13 cellular contexts compared by ENCODE assay signal in genomic region chr5:150590979-150591411, GRCh38. TPM values are rescaled to one million over a fixed set of nuclear protein-coding genes. Genes with fewer than 3 reads are reported as not detected.
DNase-seq lines count a peak whose midpoint lies in the region; ATAC-seq and TF ChIP-seq lines count a peak whose summit lies in the region.
"Had no signal": no experiment of that assay in that cellular context is flagged by ENCODE, and none has a peak within 500 bp of the region (broad histone marks: within the 10 kb centered on the region; RNA-seq: fewer than 3 reads in every experiment).

No MANE protein-coding gene starts in this region.

- CTCF ChIA-PET in activated CD8-positive, alpha-beta memory T cell treated with anti-CD3 and anti-CD28 coated beads, Interleukin-2, amount 10 ng/mL, durations not matched to agents 7 days and 5 days (lab: Charles Lee) = no interaction called here

- H3K27ac Mint-ChIP-seq in activated CD8-positive, alpha-beta memory T cell treated with anti-CD3 and anti-CD28 coated beads, Interleukin-2, amount 10 ng/mL, durations not matched to agents 7 days and 5 days = no peak overlapping the region

- TF ChIP-seq CTCF in left lung (IDR thresholded peaks at IDR 0.05) = no peak

- H3K4me3 Mint-ChIP-seq in activated CD8-positive, alpha-beta memory T cell treated with anti-CD3 and anti-CD28 coated beads, Interleukin-2, amount 10 ng/mL, durations not matched to agents 7 days and 5 days = no peak overlapping the region

- H3K9me3 ChIP-seq in left lung (no peaks in the 10 kb centered on the region), skeletal muscle tissue (ENCODE audit: control insufficient read depth in 3 of 3, low read length in 3 of 3) (no peaks in the 10 kb centered on the region), HAP-1 (no peaks in the 10 kb centered on the region)

- no peaks in the 10 kb centered on the region for H3K36me3 ChIP-seq in H7 (replicated peaks; ENCODE audit: control insufficient read depth, insufficient read depth, low read length)
- H3K36me3 ChIP-seq in left lung = no peaks in the 10 kb centered on the region
- no peaks in the 10 kb centered on the region for H3K36me3 ChIP-seq in skeletal muscle tissue (ENCODE audit: control insufficient read depth in 3 of 3, insufficient read depth in 3 of 3, low read length in 3 of 3)
- no peaks in the 10 kb centered on the region for H3K36me3 ChIP-seq in HAP-1 (replicated peaks)

- H3K4me1 ChIP-seq in left lung (peaks cover 24 to 26% of the 10 kb centered on the region in 2 donors), skeletal muscle tissue (ENCODE audit: control insufficient read depth in 3 of 3, insufficient read depth in 3 of 3, low read length in 3 of 3) (peaks cover 50 to 80% (median 68%) of the 10 kb centered on the region in 3 donors), HAP-1 (no peaks in the 10 kb centered on the region)

- no peaks in the 10 kb centered on the region for H3K4me1 Mint-ChIP-seq in activated CD8-positive, alpha-beta memory T cell treated with anti-CD3 and anti-CD28 coated beads, Interleukin-2, amount 10 ng/mL, durations not matched to agents 7 days and 5 days

- H3K27me3 Mint-ChIP-seq in activated CD8-positive, alpha-beta memory T cell treated with anti-CD3 and anti-CD28 coated beads, Interleukin-2, amount 10 ng/mL, durations not matched to agents 7 days and 5 days = peaks cover 4% of the 10 kb centered on the region

- DNase-seq in H7 (peak; percentile 69), dermis blood vessel endothelial cell (peak; percentile 56), left lung (peak in 1 of 2 donors; percentile 38), HAP-1 (ENCODE audit: low spot score in 2 of 2) (no peak)
- no peak for DNase-seq in activated CD8-positive, alpha-beta memory T cell treated with anti-CD3 and anti-CD28 coated beads, Interleukin-2, amount 10 ng/mL, durations not matched to agents 7 days and 5 days
- no peak for DNase-seq in activated naive CD4-positive, alpha-beta T cell treated with Interleukin-2 at 50 U/mL for 16 hours
- DNase-seq: activated CD8-positive, alpha-beta memory T cell treated with anti-CD3 and anti-CD28 coated beads, Interleukin-2, amount 50 U/mL, for 4 hours; effector CD4-positive, alpha-beta T cell; NCI-H1092; NCI-H524 treated with DMSO at 0.1 percent for 48 hours had no signal

- H3K9ac ChIP-seq in skeletal muscle tissue (ENCODE audit: low read depth in 1 of 3, low read length in 3 of 3) = peak overlapping the region in 2 of 3 donors; percentile 57 to 73

- peak; percentile 47 for ATAC-seq in left lung
- no peak for ATAC-seq in activated CD8-positive, alpha-beta memory T cell treated with anti-CD3 and anti-CD28 coated beads, Interleukin-2, amount 10 ng/mL, durations not matched to agents 7 days and 5 days
- no peak for ATAC-seq in GM21390 (IDR thresholded peaks at IDR 0.05; ENCODE audit: unreplicated experiment)

- H3K27me3 ChIP-seq in H7 (ENCODE audit: control insufficient read depth, insufficient read depth, low read length) = no peaks in the 10 kb centered on the region; the same call in 1 of the 2 replicates
- no peaks in the 10 kb centered on the region for H3K27me3 ChIP-seq in left lung
- H3K27me3 ChIP-seq in skeletal muscle tissue (ENCODE audit: control insufficient read depth in 3 of 3, insufficient read depth in 3 of 3, low read length in 3 of 3) = no peaks in the 10 kb centered on the region
- H3K27me3 ChIP-seq in HAP-1 (ENCODE audit: low read depth) = no peaks in the 10 kb centered on the region; the same call in 1 of the 2 replicates

- no peaks in the 10 kb centered on the region for H3K36me3 Mint-ChIP-seq in activated CD8-positive, alpha-beta memory T cell treated with anti-CD3 and anti-CD28 coated beads, Interleukin-2, amount 10 ng/mL, durations not matched to agents 7 days and 5 days

- H3K4me3 ChIP-seq in H7 (ENCODE audit: insufficient read depth, low read depth, low read length) (no peak overlapping the region), left lung (no peak overlapping the region), skeletal muscle tissue (ENCODE audit: low read length in 3 of 3) (peak overlapping the region in 1 of 3 donors; percentile 13), HAP-1 (no peak overlapping the region)

- H3K9me3 Mint-ChIP-seq in activated CD8-positive, alpha-beta memory T cell treated with anti-CD3 and anti-CD28 coated beads, Interleukin-2, amount 10 ng/mL, durations not matched to agents 7 days and 5 days (ENCODE audit: low read depth) = no peaks in the 10 kb centered on the region

- H3K27ac ChIP-seq in left lung (peak overlapping the region in 1 of 2 donors; percentile 67), skeletal muscle tissue (ENCODE audit: low read depth, low read length) (peak overlapping the region; percentile 85)
- H3K27ac ChIP-seq: VCaP had no signal

- intact Hi-C loops in left lung (cut with DNase I) = no loop called here

- in situ Hi-C loops in HAP-1 (cut with MboI; ENCODE audit: low sequenced_read_pairs) = no loop called here

RNA-seq across cellular contexts. Expression of gene SYNPO, which starts 49.5 kb away (rescaled TPM):
- 0.63 and 1.3 TPM in 2 replicates for total RNA-seq in H7 (2014; rRNA removed; shearing (Covaris generic))
- total RNA-seq in dermis blood vessel endothelial cell (14.6 and 19.1 TPM in 2 replicates), left lung (100 to 1,000 TPM in 1 of 2 donors, 10 to 100 TPM in 1; 80.4 to 114 TPM), skeletal muscle tissue (6.3 TPM)
- under 1 TPM; 0.05 to 0.09 TPM for total RNA-seq in activated CD8-positive, alpha-beta memory T cell treated with anti-CD3 and anti-CD28 coated beads, Interleukin-2, amount 10 ng/mL, durations not matched to agents 7 days and 5 days

Comparison
In these comparisons a context has a peak if more than half of its experiments do, and no peak if none do; other contexts are left out.
1. DNase-seq: peak in H7 (single experiment) and dermis blood vessel endothelial cell (single experiment); none in activated CD8-positive, alpha-beta memory T cell treated with anti-CD3 and anti-CD28 coated beads, Interleukin-2, amount 10 ng/mL, durations not matched to agents 7 days and 5 days (single experiment), HAP-1 (0 of 2) and activated naive CD4-positive, alpha-beta T cell treated with Interleukin-2 at 50 U/mL for 16 hours (single experiment).